15 cellular contexts compared by ENCODE assay signal in genomic region chr2:236121546-236121945, GRCh38. TPM values are rescaled to one million over a fixed set of nuclear protein-coding genes. Genes with fewer than 3 reads are reported as not detected.
"Had no signal": no experiment of that assay in that cellular context is flagged by ENCODE, and none has a peak within 500 bp of the region (broad histone marks: within the 10 kb centered on the region; RNA-seq: fewer than 3 reads in every experiment).

No MANE protein-coding gene starts in this region.

- H3K9me3 ChIP-seq: body of pancreas, sigmoid colon had no signal

- H3K4me1 ChIP-seq: body of pancreas, sigmoid colon had no signal

- DNase-seq: activated CD4-positive, alpha-beta T cell treated with anti-CD3 and anti-CD28 coated beads, Interleukin-2, amount 10 ng/mL, durations not matched to agents 7 days and 5 days; activated CD4-positive, CD25-positive, alpha-beta regulatory T cell; activated CD8-positive, alpha-beta memory T cell treated with anti-CD3 and anti-CD28 coated beads for 24 hours; activated naive CD4-positive, alpha-beta T cell treated with anti-CD3 and anti-CD28 coated beads, Interleukin-2, amount 10 ng/mL, durations not matched to agents 7 days and 5 days; amniotic stem cell; body of pancreas; effector memory CD8-positive, alpha-beta T cell; immature natural killer cell; left colon; sigmoid colon; stimulated activated CD4-positive, alpha-beta T cell treated with anti-CD3 and anti-CD28 coated beads, Interleukin-2, amount 100 ng/mL, for 24 hours; stimulated activated naive CD4-positive, alpha-beta T cell treated with Interleukin-2 at 50 U/mL for 16 hours; trophoblast cell had no signal

- H3K27ac ChIP-seq: body of pancreas, sigmoid colon had no signal

- ATAC-seq: body of pancreas; effector memory CD8-positive, alpha-beta T cell; left colon had no signal

- H3K27me3 ChIP-seq: body of pancreas, sigmoid colon had no signal

- H3K4me3 ChIP-seq: body of pancreas, sigmoid colon had no signal

RNA-seq across cellular contexts. Expression of gene GBX2, which starts 46.6 kb away (rescaled TPM):
- total RNA-seq: activated CD4-positive, alpha-beta T cell treated with anti-CD3 and anti-CD28 coated beads, Interleukin-2, amount 10 ng/mL, durations not matched to agents 7 days and 5 days; body of pancreas; left colon; omental fat pad; sigmoid colon; T-helper 2 cell treated with Interferon-gamma antibody and Interleukin-4, amounts not matched to agents 100 ng/mL and 5 ng/mL, for 36 hours had no signal
- polyA plus RNA-seq: immature natural killer cell, sigmoid colon had no signal
